In the genomic region with DNA sequence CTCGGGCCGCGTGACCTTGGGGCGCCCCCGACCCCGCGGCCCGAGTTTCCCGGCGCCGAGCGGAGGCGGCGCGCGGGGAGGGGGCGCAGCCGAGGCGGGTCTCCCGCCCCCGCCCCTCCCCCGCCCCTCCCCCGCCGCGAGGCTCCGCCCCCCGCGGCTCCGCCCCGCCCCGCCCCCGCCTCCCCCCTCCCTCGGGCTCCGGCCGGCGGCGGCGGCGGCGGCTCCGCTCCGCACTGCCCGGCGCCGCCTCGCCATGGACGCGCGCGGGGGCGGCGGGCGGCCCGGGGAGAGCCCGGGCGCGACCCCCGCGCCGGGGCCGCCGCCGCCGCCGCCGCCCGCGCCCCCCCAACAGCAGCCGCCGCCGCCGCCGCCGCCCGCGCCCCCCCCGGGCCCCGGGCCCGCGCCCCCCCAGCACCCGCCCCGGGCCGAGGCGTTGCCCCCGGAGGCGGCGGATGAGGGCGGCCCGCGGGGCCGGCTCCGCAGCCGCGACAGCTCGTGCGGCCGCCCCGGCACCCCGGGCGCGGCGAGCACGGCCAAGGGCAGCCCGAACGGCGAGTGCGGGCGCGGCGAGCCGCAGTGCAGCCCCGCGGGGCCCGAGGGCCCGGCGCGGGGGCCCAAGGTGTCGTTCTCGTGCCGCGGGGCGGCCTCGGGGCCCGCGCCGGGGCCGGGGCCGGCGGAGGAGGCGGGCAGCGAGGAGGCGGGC, we compare ENCODE assay signal across 1 cellular context.
TF ChIP-seq lines count a peak whose summit lies in the region.

A gene (plus strand): TSS at position 189 of the 703 bp plus-strand sequence. CDS start 65 bp downstream, at position 254.

TF ChIP-seq in GM23338, 12 proteins besides CTCF, POLR2A, EP300 and RAD21 (continued from another document):
- TF ChIP-seq, protein P1, sequence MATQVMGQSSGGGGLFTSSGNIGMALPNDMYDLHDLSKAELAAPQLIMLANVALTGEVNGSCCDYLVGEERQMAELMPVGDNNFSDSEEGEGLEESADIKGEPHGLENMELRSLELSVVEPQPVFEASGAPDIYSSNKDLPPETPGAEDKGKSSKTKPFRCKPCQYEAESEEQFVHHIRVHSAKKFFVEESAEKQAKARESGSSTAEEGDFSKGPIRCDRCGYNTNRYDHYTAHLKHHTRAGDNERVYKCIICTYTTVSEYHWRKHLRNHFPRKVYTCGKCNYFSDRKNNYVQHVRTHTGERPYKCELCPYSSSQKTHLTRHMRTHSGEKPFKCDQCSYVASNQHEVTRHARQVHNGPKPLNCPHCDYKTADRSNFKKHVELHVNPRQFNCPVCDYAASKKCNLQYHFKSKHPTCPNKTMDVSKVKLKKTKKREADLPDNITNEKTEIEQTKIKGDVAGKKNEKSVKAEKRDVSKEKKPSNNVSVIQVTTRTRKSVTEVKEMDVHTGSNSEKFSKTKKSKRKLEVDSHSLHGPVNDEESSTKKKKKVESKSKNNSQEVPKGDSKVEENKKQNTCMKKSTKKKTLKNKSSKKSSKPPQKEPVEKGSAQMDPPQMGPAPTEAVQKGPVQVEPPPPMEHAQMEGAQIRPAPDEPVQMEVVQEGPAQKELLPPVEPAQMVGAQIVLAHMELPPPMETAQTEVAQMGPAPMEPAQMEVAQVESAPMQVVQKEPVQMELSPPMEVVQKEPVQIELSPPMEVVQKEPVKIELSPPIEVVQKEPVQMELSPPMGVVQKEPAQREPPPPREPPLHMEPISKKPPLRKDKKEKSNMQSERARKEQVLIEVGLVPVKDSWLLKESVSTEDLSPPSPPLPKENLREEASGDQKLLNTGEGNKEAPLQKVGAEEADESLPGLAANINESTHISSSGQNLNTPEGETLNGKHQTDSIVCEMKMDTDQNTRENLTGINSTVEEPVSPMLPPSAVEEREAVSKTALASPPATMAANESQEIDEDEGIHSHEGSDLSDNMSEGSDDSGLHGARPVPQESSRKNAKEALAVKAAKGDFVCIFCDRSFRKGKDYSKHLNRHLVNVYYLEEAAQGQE (IDR thresholded peaks at IDR 0.05; ENCODE audit: unreplicated experiment) = no peak
- TF ChIP-seq STAT1 (IDR thresholded peaks at IDR 0.05; ENCODE audit: unreplicated experiment) (no peak), JUNB (IDR thresholded peaks at IDR 0.05; ENCODE audit: unreplicated experiment) (no peak), ZNF331 (CRISPR knock-in tag; IDR thresholded peaks at IDR 0.05; ENCODE audit: low read depth) (no peak), POLR2AphosphoS5 (IDR thresholded peaks at IDR 0.05; ENCODE audit: low read depth) (no peak), CREB1 (CRISPR knock-in tag; IDR thresholded peaks at IDR 0.05; ENCODE audit: low read depth) (no peak), EZH2 (IDR thresholded peaks at IDR 0.05; ENCODE audit: low read depth, unreplicated experiment) (no peak)
- TF ChIP-seq, protein P2, sequence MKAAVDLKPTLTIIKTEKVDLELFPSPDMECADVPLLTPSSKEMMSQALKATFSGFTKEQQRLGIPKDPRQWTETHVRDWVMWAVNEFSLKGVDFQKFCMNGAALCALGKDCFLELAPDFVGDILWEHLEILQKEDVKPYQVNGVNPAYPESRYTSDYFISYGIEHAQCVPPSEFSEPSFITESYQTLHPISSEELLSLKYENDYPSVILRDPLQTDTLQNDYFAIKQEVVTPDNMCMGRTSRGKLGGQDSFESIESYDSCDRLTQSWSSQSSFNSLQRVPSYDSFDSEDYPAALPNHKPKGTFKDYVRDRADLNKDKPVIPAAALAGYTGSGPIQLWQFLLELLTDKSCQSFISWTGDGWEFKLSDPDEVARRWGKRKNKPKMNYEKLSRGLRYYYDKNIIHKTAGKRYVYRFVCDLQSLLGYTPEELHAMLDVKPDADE (IDR thresholded peaks at IDR 0.05) = no peak
